13 cellular contexts compared by ENCODE assay signal in genomic region chr12:130932061-130932650, GRCh38. TPM values are rescaled to one million over a fixed set of nuclear protein-coding genes. Genes with fewer than 3 reads are reported as not detected.
"Had no signal": no experiment of that assay in that cellular context is flagged by ENCODE, and none has a peak within 500 bp of the region (broad histone marks: within the 10 kb centered on the region; RNA-seq: fewer than 3 reads in every experiment).

No MANE protein-coding gene starts in this region.

- H3K4me2 ChIP-seq: hepatocyte, smooth muscle cell had no signal

- H3K9me3 ChIP-seq: lower lobe of right lung had no signal

- H3K4me3 ChIP-seq: hepatocyte, smooth muscle cell, tibial artery had no signal

- H3K27me3 ChIP-seq: brain microvascular endothelial cell had no signal

- DNase-seq: activated B cell treated with CpG ODN at 0.5 μM for 24 hours; activated CD4-positive, alpha-beta T cell treated with anti-CD3 and anti-CD28 coated beads, Interleukin-2, amount 10 ng/mL, durations not matched to agents 7 days and 5 days; activated effector memory CD4-positive, alpha-beta T cell treated with anti-CD3 and anti-CD28 coated beads, Interleukin-2, amount 50 U/mL, for 16 hours; activated T-cell treated with anti-CD3 and anti-CD28 coated beads, Interleukin-2, amount 50 U/mL, for 1 hour; brain microvascular endothelial cell; dermis blood vessel endothelial cell; endodermal cell; lower lobe of right lung; naive thymus-derived CD4-positive, alpha-beta T cell; posterior cingulate gyrus; tibial artery had no signal

- H3K36me3 ChIP-seq: brain microvascular endothelial cell, lower lobe of right lung, tibial artery had no signal

- ATAC-seq: naive thymus-derived CD4-positive, alpha-beta T cell had no signal

- H3K4me1 ChIP-seq: tibial artery had no signal

- H3K27ac ChIP-seq: brain microvascular endothelial cell, hepatocyte, tibial artery had no signal

- H2AFZ ChIP-seq: hepatocyte had no signal

RNA-seq across cellular contexts. Expression of gene ADGRD1, which starts 21.6 kb away (rescaled TPM):
- total RNA-seq: smooth muscle cell had no signal
- polyA plus RNA-seq: naive thymus-derived CD4-positive, alpha-beta T cell had no signal
